15 cellular contexts compared by ENCODE assay signal in genomic region chr5:642481-642880, GRCh38. TPM values are rescaled to one million over a fixed set of nuclear protein-coding genes. Genes with fewer than 3 reads are reported as not detected.
A peak's percentile ranks its signal among the peaks of the same experiment; 100 is the strongest.
DNase-seq lines count a peak whose midpoint lies in the region; ATAC-seq and TF ChIP-seq lines count a peak whose summit lies in the region.
"Had no signal": no experiment of that assay in that cellular context is flagged by ENCODE, and none has a peak within 500 bp of the region (broad histone marks: within the 10 kb centered on the region; RNA-seq: fewer than 3 reads in every experiment).

No MANE protein-coding gene starts in this region.

- ATAC-seq in heart left ventricle (no peak), Panc1 (no peak), right lobe of liver (no peak), left lobe of liver (no peak), GM19035 (IDR thresholded peaks at IDR 0.05; ENCODE audit: unreplicated experiment) (no peak)

- CTCF ChIA-PET in Panc1 (lab: Charles Lee) = no interaction called here
- CTCF ChIA-PET in activated naive CD4-positive, alpha-beta T cell treated with anti-CD3 and anti-CD28 coated beads, Interleukin-2, amount 10 ng/mL, durations not matched to agents 7 days and 5 days (lab: Charles Lee) = no interaction called here

- H3K4me3 Mint-ChIP-seq in activated naive CD4-positive, alpha-beta T cell treated with anti-CD3 and anti-CD28 coated beads, Interleukin-2, amount 10 ng/mL, durations not matched to agents 7 days and 5 days = no peak overlapping the region
- H3K4me3 Mint-ChIP-seq: CD4-positive, alpha-beta memory T cell; HFFc6 had no signal

- H3K27ac Mint-ChIP-seq in activated naive CD4-positive, alpha-beta T cell treated with anti-CD3 and anti-CD28 coated beads, Interleukin-2, amount 10 ng/mL, durations not matched to agents 7 days and 5 days = no peak overlapping the region
- H3K27ac Mint-ChIP-seq: CD4-positive, alpha-beta memory T cell; HFFc6 had no signal

- H3K27me3 Mint-ChIP-seq in activated naive CD4-positive, alpha-beta T cell treated with anti-CD3 and anti-CD28 coated beads, Interleukin-2, amount 10 ng/mL, durations not matched to agents 7 days and 5 days = no peaks in the 10 kb centered on the region
- H3K27me3 Mint-ChIP-seq: CD4-positive, alpha-beta memory T cell had no signal

- H3K27me3 ChIP-seq in heart left ventricle (no peaks in the 10 kb centered on the region), Panc1 (ENCODE audit: control insufficient read depth, insufficient read depth, low read length) (no peaks in the 10 kb centered on the region), right lobe of liver (no peaks in the 10 kb centered on the region), spleen (replicated peaks in 1 of 7) (no peaks in the 10 kb centered on the region)
- H3K27me3 ChIP-seq: BE2C had no signal

- H3K9me3 ChIP-seq in heart left ventricle (no peaks in the 10 kb centered on the region), Panc1 (ENCODE audit: control insufficient read depth, insufficient read depth, low read depth, low read length) (no peaks in the 10 kb centered on the region), right lobe of liver (no peaks in the 10 kb centered on the region), spleen (no peaks in the 10 kb centered on the region)
- H3K9me3 ChIP-seq: BE2C had no signal

- H3K4me3 ChIP-seq in heart left ventricle (no peak overlapping the region), Panc1 (ENCODE audit: low read depth in 2 of 2, low read length in 2 of 2) (no peak overlapping the region), right lobe of liver (no peak overlapping the region), spleen (no peak overlapping the region)

- POLR2A ChIA-PET in Panc1 (lab: Charles Lee) = no interaction called here

- H3K36me3 ChIP-seq in heart left ventricle = peaks cover 0 to 37% (median 9%) of the 10 kb centered on the region in 9 donors
- H3K36me3 ChIP-seq in Panc1 (ENCODE audit: control insufficient read depth, insufficient read depth, low read length) = peaks cover 5% of the 10 kb centered on the region
- peaks cover 0 to 2% (median under 1%) of the 10 kb centered on the region in 4 donors for H3K36me3 ChIP-seq in right lobe of liver
- peaks cover 6 to 98% (median 55%) of the 10 kb centered on the region in 6 donors for H3K36me3 ChIP-seq in spleen

- BruUV-seq in Panc1 (replicated peaks; lab: Mats Ljungman, UMichigan) = TSS peak; percentile 65

- 94 to 100% (median 96%) methylated on average over 10 to 14 of the region's 14 CpGs for WGBS in heart left ventricle, 4 donors
- WGBS in right lobe of liver (ENCODE audit: insufficient coverage, low coverage, low lambda C conversion rate, missing lambda C conversion rate) = no CpG with 5 or more reads among the region's 14 CpGs
- 92 to 98% (median 97%) methylated on average over 5 to 14 of the region's 14 CpGs for WGBS in spleen, 5 donors

- H3K4me1 Mint-ChIP-seq in activated naive CD4-positive, alpha-beta T cell treated with anti-CD3 and anti-CD28 coated beads, Interleukin-2, amount 10 ng/mL, durations not matched to agents 7 days and 5 days = no peaks in the 10 kb centered on the region

- TF ChIP-seq POLR2A in heart left ventricle (IDR thresholded peaks at IDR 0.05) (no peak), right lobe of liver (IDR thresholded peaks at IDR 0.05) (no peak), spleen (IDR thresholded peaks at IDR 0.05) (no peak)

- no peaks in the 10 kb centered on the region for H3K9me3 Mint-ChIP-seq in activated naive CD4-positive, alpha-beta T cell treated with anti-CD3 and anti-CD28 coated beads, Interleukin-2, amount 10 ng/mL, durations not matched to agents 7 days and 5 days
- H3K9me3 Mint-ChIP-seq: CD4-positive, alpha-beta memory T cell; HFFc6 had no signal

- DNase-seq in cardiac septum (ENCODE audit: low spot score) = peak; percentile 69
- no peak for DNase-seq in heart left ventricle
- DNase-seq in Panc1 (ENCODE audit: low read depth, low spot score) = no peak
- peak in 2 of 3 donors; percentile 16 to 38 for DNase-seq in right lobe of liver
- DNase-seq in spleen = peak; percentile 73
- no peak for DNase-seq in left lobe of liver (ENCODE audit: low spot score)
- no peak for DNase-seq in activated naive CD4-positive, alpha-beta T cell treated with anti-CD3 and anti-CD28 coated beads, Interleukin-2, amount 10 ng/mL, durations not matched to agents 7 days and 5 days
- DNase-seq: BE2C; CD4-positive, alpha-beta memory T cell; DMS53; GF-D8; HCEC 1CT; HFFc6 had no signal

- intact Hi-C loops in cardiac septum (cut with DNase I) (no loop called here), heart left ventricle (cut with DNase I) (no loop called here), Panc1 (cut with micrococcal nuclease; ENCODE audit: unreplicated experiment) (no loop called here), right lobe of liver (cut with DNase I) (no loop called here), spleen (cut with DNase I; ENCODE audit: low total_unique reads) (no loop called here)

- no peak for TF ChIP-seq CTCF in heart left ventricle (IDR thresholded peaks at IDR 0.05)
- TF ChIP-seq CTCF in Panc1 (IDR thresholded peaks at IDR 0.05) = no peak
- TF ChIP-seq CTCF in right lobe of liver (IDR thresholded peaks at IDR 0.05) = no peak
- TF ChIP-seq CTCF in spleen (IDR thresholded peaks at IDR 0.05 in 8 of 11, conservative IDR thresholded peaks at IDR 0.05 in 3 of 11) = no peak

- peaks cover 28% of the 10 kb centered on the region for H3K36me3 Mint-ChIP-seq in activated naive CD4-positive, alpha-beta T cell treated with anti-CD3 and anti-CD28 coated beads, Interleukin-2, amount 10 ng/mL, durations not matched to agents 7 days and 5 days

- H3K4me1 ChIP-seq in heart left ventricle (no peaks in the 10 kb centered on the region), Panc1 (ENCODE audit: control insufficient read depth, insufficient read depth, low read length) (no peaks in the 10 kb centered on the region), right lobe of liver (no peaks in the 10 kb centered on the region), spleen (peaks cover 0 to 14% (median 0%) of the 10 kb centered on the region in 6 donors)
- H3K4me1 ChIP-seq: BE2C had no signal

- no peak overlapping the region for H3K27ac ChIP-seq in heart left ventricle
- no peak overlapping the region for H3K27ac ChIP-seq in Panc1 (ENCODE audit: low read length)
- no peak overlapping the region for H3K27ac ChIP-seq in right lobe of liver
- H3K27ac ChIP-seq in spleen = no peak overlapping the region
- H3K27ac ChIP-seq: C4-2B had no signal

- in situ Hi-C loops in Panc1 (cut with HindIII; ENCODE audit: low pct_unique_long_range_greater_than_20kb, low sequenced_read_pairs) = no loop called here

RNA-seq across cellular contexts. Expression of gene CEP72, which starts 30.3 kb away (rescaled TPM):
- total RNA-seq in cardiac septum = 0.86 TPM
- total RNA-seq in heart left ventricle = 1 to 10 TPM in 7 of 9 donors, under 1 TPM in 2; 0.58 to 4.1 (median 1.5) TPM
- polyA plus RNA-seq in heart left ventricle = 1 to 10 TPM; 1.6 to 1.7 TPM
- total RNA-seq in Panc1 (2021; ENCODE audit: unreplicated experiment) = 33.2 TPM
- polyA plus RNA-seq in Panc1 (2012; ENCODE audit: insufficient read length) = 7.5 TPM
- 1 to 10 TPM; 3.4 to 6.0 (median 4.2) TPM for total RNA-seq in right lobe of liver
- total RNA-seq in spleen = 10 to 100 TPM in 4 of 7 donors, 1 to 10 TPM in 3; 8.5 to 13.1 (median 10.4) TPM
- 1 to 10 TPM; 2.1 to 4.5 (median 2.9) TPM for polyA plus RNA-seq in spleen
- total RNA-seq in left lobe of liver = 4.7 TPM

RNA-seq across cellular contexts. Expression of gene TPPP, which starts 50.7 kb away (rescaled TPM):
- total RNA-seq in cardiac septum = 7.3 TPM
- total RNA-seq in heart left ventricle = 10 to 100 TPM in 8 of 9 donors, 1 to 10 TPM in 1; 7.5 to 31.2 (median 15.8) TPM
- polyA plus RNA-seq in heart left ventricle = 10 to 100 TPM in 1 of 2 donors, 1 to 10 TPM in 1; 9.5 to 10.4 TPM
- 0.98 TPM for total RNA-seq in Panc1 (2021; ENCODE audit: unreplicated experiment)
- polyA plus RNA-seq in Panc1 (2012; ENCODE audit: insufficient read length) = 1.5 TPM
- total RNA-seq in right lobe of liver = 1 to 10 TPM; 1.9 to 4.3 (median 2.4) TPM
- 10 to 100 TPM in 1 of 7 donors, 1 to 10 TPM in 6; 2.4 to 12.2 (median 4.4) TPM for total RNA-seq in spleen
- polyA plus RNA-seq in spleen = under 1 TPM; 0.30 to 0.83 (median 0.41) TPM
- total RNA-seq in left lobe of liver = 4.1 TPM

Comparison
In these comparisons a context has a peak if more than half of its experiments do, and no peak if none do; other contexts are left out.
1. DNase-seq: peak in cardiac septum (single experiment), right lobe of liver (2 of 3) and spleen (single experiment); none in heart left ventricle (0 of 5), Panc1 (single experiment), left lobe of liver (single experiment) and activated naive CD4-positive, alpha-beta T cell treated with anti-CD3 and anti-CD28 coated beads, Interleukin-2, amount 10 ng/mL, durations not matched to agents 7 days and 5 days (single experiment).